ENCODE assay signal across 8 cellular contexts in genomic region chr2:62705859-62706720, GRCh38. TPM values are rescaled to one million over a fixed set of nuclear protein-coding genes. Genes with fewer than 3 reads are reported as not detected.
DNase-seq lines count a peak whose midpoint lies in the region; ATAC-seq and TF ChIP-seq lines count a peak whose summit lies in the region.

No MANE protein-coding gene starts in this region.

- 1 to 2% (median 2%) methylated on average over 47 to 57 of the region's 57 CpGs for whole genome bisulfite sequencing in adipose tissue, 3 donors

- peaks cover 48% of the 10 kb centered on the region for H3K79me2 ChIP-seq in osteoblast (ENCODE audit: insufficient read depth, low read length)

- TF ChIP-seq CTCF in GM12865 (IDR thresholded peaks at IDR 0.05; ENCODE audit: insufficient read depth, low read depth, low read length, missing control alignments) (peak; percentile 32), cardiac muscle cell (IDR thresholded peaks at IDR 0.05; ENCODE audit: low read depth, low read length) (peak; percentile 26), osteoblast (IDR thresholded peaks at IDR 0.05; ENCODE audit: extremely low read depth, low read depth, low read length) (peak; percentile 13)

- H3K27ac ChIP-seq in adipose tissue (ENCODE audit: low read depth, low read length) = peak overlapping the region; percentile 53
- peak overlapping the region; percentile 62 for H3K27ac ChIP-seq in cardiac muscle cell
- peak overlapping the region; percentile 77 for H3K27ac ChIP-seq in osteoblast (ENCODE audit: low read depth, low read length)

- peak; percentile 12 for ATAC-seq in HG03432 (IDR thresholded peaks at IDR 0.05; ENCODE audit: unreplicated experiment)
- no peak for ATAC-seq in GM21786 (IDR thresholded peaks at IDR 0.05; ENCODE audit: unreplicated experiment)

- H3K36me3 ChIP-seq in cardiac muscle cell (peaks cover 4% of the 10 kb centered on the region), osteoblast (ENCODE audit: insufficient read depth, low read length) (peaks cover 25% of the 10 kb centered on the region)

- H3K27me3 ChIP-seq in cardiac muscle cell = no peaks in the 10 kb centered on the region
- no peaks in the 10 kb centered on the region for H3K27me3 ChIP-seq in osteoblast (ENCODE audit: insufficient read depth, low read length)

- H4K20me1 ChIP-seq in osteoblast (ENCODE audit: insufficient read depth, low read length) = peaks cover 5% of the 10 kb centered on the region

- peaks cover 15% of the 10 kb centered on the region for H3K4me1 ChIP-seq in cardiac muscle cell (ENCODE audit: low read depth)
- peaks cover 20% of the 10 kb centered on the region for H3K4me1 ChIP-seq in osteoblast (ENCODE audit: insufficient read depth, low read length)

- H2AFZ ChIP-seq in osteoblast (ENCODE audit: low read length) = peak overlapping the region; percentile 76

- in situ Hi-C loops in ACHN (cut with HindIII; ENCODE audit: low pct_ligation_motif_present, low pct_unique_long_range_greater_than_20kb, low sequenced_read_pairs) = no loop called here

- H3K4me3 ChIP-seq in GM12865 (ENCODE audit: low read depth, low read length) (peak overlapping the region; percentile 71), cardiac muscle cell (peak overlapping the region; percentile 73), osteoblast (ENCODE audit: insufficient read depth, low read length) (peak overlapping the region; percentile 85)

- peak overlapping the region; percentile 82 for H3K4me2 ChIP-seq in osteoblast (ENCODE audit: insufficient read depth, low read length)

- DNase-seq in ACHN (peak; percentile 52), GM12865 (ENCODE audit: low read depth) (peak; percentile 54), cardiac muscle cell (ENCODE audit: low read depth in 1 of 2, low spot score in 1 of 2) (peak; percentile 57 to 58), osteoblast (ENCODE audit: insufficient read length, low spot score, missing footprints) (peak; percentile 85)

- no peaks in the 10 kb centered on the region for H3K9me3 ChIP-seq in cardiac muscle cell (ENCODE audit: low read depth)
- no peaks in the 10 kb centered on the region for H3K9me3 ChIP-seq in osteoblast (ENCODE audit: low read depth, low read length)

TF ChIP-seq in PFSK-1, 5 proteins besides CTCF, POLR2A, EP300 and RAD21:
- TF ChIP-seq FOXP2 (optimal IDR thresholded peaks at IDR 0.05; ENCODE audit: borderline replicate concordance, extremely low read depth, extremely low read length, insufficient read depth) = peak; percentile 46
- TF ChIP-seq TAF1 (IDR thresholded peaks at IDR 0.05; ENCODE audit: borderline replicate concordance, insufficient read depth, low read length) = no peak
- no peak for TF ChIP-seq SIN3A (IDR thresholded peaks at IDR 0.05; ENCODE audit: borderline replicate concordance, insufficient read depth, low read length)
- 0 out of 2 replicates have a peak, but pooled peaks have one; percentile 4 for TF ChIP-seq POLR2AphosphoS5 (IDR thresholded peaks at IDR 0.05; ENCODE audit: low read depth, low read length)

RNA-seq across cellular contexts. Expression of gene EHBP1, which starts 0.6 kb away (rescaled TPM):
- polyA plus RNA-seq in PFSK-1 (2012; ENCODE audit: insufficient read length, low read depth) = 12.2 TPM
- polyA plus RNA-seq in adipose tissue (10 to 100 TPM; 11.7 to 59.5 (median 33.7) TPM), cardiac muscle cell (11.7 and 15.7 TPM in 2 replicates)
- total RNA-seq in cardiac muscle cell (18.7 and 30.8 TPM in 2 replicates), osteoblast (81.0 and 96.3 TPM in 2 replicates)
